In genomic region chr10:132872658-132873057, GRCh38 we compare ENCODE assay signal across 17 cellular contexts.
"Had no signal": no experiment of that assay in that cellular context is flagged by ENCODE, and none has a peak within 500 bp of the region (broad histone marks: within the 10 kb centered on the region; RNA-seq: fewer than 3 reads in every experiment).

No MANE protein-coding gene starts in this region.

- H3K9me3 Mint-ChIP-seq: activated CD4-positive, alpha-beta T cell treated with anti-CD3 and anti-CD28 coated beads, Interleukin-2, amount 10 ng/mL, durations not matched to agents 7 days and 5 days; natural killer cell; stimulated activated naive CD8-positive, alpha-beta T cell treated with anti-CD3 and anti-CD28 coated beads, Interleukin-15, Interleukin-2, amounts not matched to agents 100 ng/mL and 50 ng/mL, for 24 hours had no signal

- H3K36me3 Mint-ChIP-seq: immature natural killer cell, natural killer cell had no signal

- DNase-seq: activated CD4-positive, alpha-beta T cell treated with anti-CD3 and anti-CD28 coated beads, Interleukin-2, amount 10 ng/mL, durations not matched to agents 7 days and 5 days; activated CD8-positive, alpha-beta T cell treated with anti-CD3 and anti-CD28 coated beads, Interleukin-2, amount 10 ng/mL, durations not matched to agents 7 days and 5 days; activated naive CD4-positive, alpha-beta T cell treated with anti-CD3 and anti-CD28 coated beads for 36 hours; cerebellar nuclear complex; effector CD8-positive, alpha-beta T cell; immature natural killer cell; lower lobe of right lung; natural killer cell; SK-N-SH had no signal

- H3K27ac ChIP-seq: breast epithelium, esophagus muscularis mucosa, lower lobe of right lung, parathyroid adenoma, upper lobe of left lung had no signal

- H3K4me1 Mint-ChIP-seq: activated CD4-positive, alpha-beta T cell treated with anti-CD3 and anti-CD28 coated beads, Interleukin-2, amount 10 ng/mL, durations not matched to agents 7 days and 5 days; immature natural killer cell had no signal

- FAIRE-seq: astrocyte, endothelial cell of umbilical vein had no signal

- H3K27me3 ChIP-seq: upper lobe of left lung had no signal

- H3K27ac Mint-ChIP-seq: activated CD4-positive, alpha-beta T cell treated with anti-CD3 and anti-CD28 coated beads, Interleukin-2, amount 10 ng/mL, durations not matched to agents 7 days and 5 days; activated CD8-positive, alpha-beta T cell treated with anti-CD3 and anti-CD28 coated beads, Interleukin-2, amount 10 ng/mL, durations not matched to agents 7 days and 5 days; activated naive CD4-positive, alpha-beta T cell treated with anti-CD3 and anti-CD28 coated beads for 36 hours; immature natural killer cell; natural killer cell; stimulated activated naive CD8-positive, alpha-beta T cell treated with anti-CD3 and anti-CD28 coated beads, Interleukin-15, Interleukin-2, amounts not matched to agents 100 ng/mL and 50 ng/mL, for 24 hours had no signal

- ATAC-seq: activated CD8-positive, alpha-beta T cell treated with anti-CD3 and anti-CD28 coated beads, Interleukin-2, amount 10 ng/mL, durations not matched to agents 7 days and 5 days; left colon; lower lobe of right lung; natural killer cell had no signal

- H3K9ac ChIP-seq: parathyroid adenoma, SK-N-SH had no signal

- H3K4me1 ChIP-seq: breast epithelium, esophagus muscularis mucosa, lower lobe of right lung, parathyroid adenoma, upper lobe of left lung had no signal

- H3K36me3 ChIP-seq: breast epithelium, esophagus muscularis mucosa, lower lobe of right lung, upper lobe of left lung had no signal

- H3K4me3 Mint-ChIP-seq: activated CD4-positive, alpha-beta T cell treated with anti-CD3 and anti-CD28 coated beads, Interleukin-2, amount 10 ng/mL, durations not matched to agents 7 days and 5 days; activated CD8-positive, alpha-beta T cell treated with anti-CD3 and anti-CD28 coated beads, Interleukin-2, amount 10 ng/mL, durations not matched to agents 7 days and 5 days; activated naive CD4-positive, alpha-beta T cell treated with anti-CD3 and anti-CD28 coated beads for 36 hours; immature natural killer cell; natural killer cell; stimulated activated naive CD8-positive, alpha-beta T cell treated with anti-CD3 and anti-CD28 coated beads, Interleukin-15, Interleukin-2, amounts not matched to agents 100 ng/mL and 50 ng/mL, for 24 hours had no signal

- H3K4me3 ChIP-seq: breast epithelium, esophagus muscularis mucosa, lower lobe of right lung, upper lobe of left lung had no signal

- H3K9me3 ChIP-seq: lower lobe of right lung, SK-N-SH had no signal
